Comparison of ENCODE assay signal across 9 cellular contexts in the genomic region with DNA sequence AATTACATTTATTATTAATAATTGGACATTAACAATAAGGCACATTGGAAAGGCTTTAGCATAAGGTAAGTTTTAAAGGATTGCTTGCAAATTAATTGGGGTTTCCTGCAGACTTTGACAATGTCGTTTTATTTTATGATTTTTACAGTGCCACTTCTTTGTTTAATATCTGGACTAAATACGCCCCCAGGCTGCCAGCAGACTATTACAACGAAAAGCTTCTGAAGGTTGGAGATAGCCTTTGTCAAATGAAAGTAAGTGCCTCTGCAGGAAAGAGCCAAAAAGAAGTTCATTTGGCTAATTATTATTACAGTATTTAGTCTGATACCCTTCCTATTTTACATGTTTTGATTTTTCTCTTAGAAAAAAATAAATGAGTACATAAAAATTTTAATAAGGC. TPM values are rescaled to one million over a fixed set of nuclear protein-coding genes. Genes with fewer than 3 reads are reported as not detected.
DNase-seq lines count a peak whose midpoint lies in the region; ATAC-seq and TF ChIP-seq lines count a peak whose summit lies in the region.
"Had no signal": no experiment of that assay in that cellular context is flagged by ENCODE, and none has a peak within 500 bp of the region (broad histone marks: within the 10 kb centered on the region; RNA-seq: fewer than 3 reads in every experiment).

No MANE protein-coding gene starts in this region.

- H3K4me1 ChIP-seq in ACC112 (ENCODE audit: control insufficient read depth, insufficient read depth, low read length, unreplicated experiment) (peaks cover 28% of the 10 kb centered on the region), tibial nerve (peaks cover 0 to 15% (median 4%) of the 10 kb centered on the region in 4 donors)

- no peaks in the 10 kb centered on the region for H3K9me3 ChIP-seq in tibial nerve

- WGBS in tibial nerve, 2 donors = 30 to 34% methylated on average over 3 of the region's 3 CpGs

- ATAC-seq in GM19455 (IDR thresholded peaks at IDR 0.05; ENCODE audit: unreplicated experiment) (peak; percentile 5), SK-N-SH treated with all-trans-retinoic acid at 6 μM for 48 hours (peak; percentile 81), GM18511 (IDR thresholded peaks at IDR 0.05; ENCODE audit: unreplicated experiment) (no peak)

- no peak overlapping the region for H2AFZ ChIP-seq in ACC112 (ENCODE audit: low read length, unreplicated experiment)

- H3K36me3 ChIP-seq in ACC112 (ENCODE audit: insufficient read depth, low read length) (no peaks in the 10 kb centered on the region), tibial nerve (no peaks in the 10 kb centered on the region)

- TF ChIP-seq CTCF in fibroblast of mammary gland (conservative IDR thresholded peaks at IDR 0.05; ENCODE audit: control insufficient read depth, insufficient read depth, low read depth, low read length) = peak; percentile 38
- no peak for TF ChIP-seq CTCF in tibial nerve (IDR thresholded peaks at IDR 0.05)

- H3K79me2 ChIP-seq in ACC112 (ENCODE audit: control insufficient read depth, insufficient read depth, low read length, unreplicated experiment) = no peaks in the 10 kb centered on the region

- no peak for TF ChIP-seq POLR2A in tibial nerve (IDR thresholded peaks at IDR 0.05)

- no peak for TF ChIP-seq EP300 in tibial nerve (IDR thresholded peaks at IDR 0.05)

- 0 out of 2 replicates have a peak overlapping the region, but pooled peaks have one; percentile 6 for H3K4me3 ChIP-seq in ACC112 (ENCODE audit: low read depth, low read length)
- no peak overlapping the region for H3K4me3 ChIP-seq in fibroblast of mammary gland (ENCODE audit: control insufficient read depth, low read depth, low read length)
- H3K4me3 ChIP-seq in tibial nerve = no peak overlapping the region

- H3K27me3 ChIP-seq in ACC112 (ENCODE audit: insufficient read depth, low read length) (no peaks in the 10 kb centered on the region), tibial nerve (no peaks in the 10 kb centered on the region)

- DNase-seq in fibroblast of mammary gland (ENCODE audit: low read depth) (peak; percentile 53), NCI-H187 (lab: John Stamatoyannopoulos, UW) (no peak), tibial nerve (ENCODE audit: low spot score in 2 of 2) (no peak)
- DNase-seq in activated effector memory CD4-positive, alpha-beta T cell treated with Interleukin-2 at 50 U/mL for 16 hours = no peak
- DNase-seq: SHP77 treated with DMSO at 0.1 percent for 48 hours had no signal

- H3K27ac ChIP-seq in ACC112 (ENCODE audit: low read depth, low read length) (peak overlapping the region; percentile 90), tibial nerve (peak overlapping the region in 1 of 4 donors; percentile 23)

TF ChIP-seq in SK-N-SH treated with all-trans-retinoic acid at 6 μM for 48 hours, 23 proteins besides CTCF, POLR2A, EP300 and RAD21:
- TF ChIP-seq PATZ1 (CRISPR knock-in tag; IDR thresholded peaks at IDR 0.05; ENCODE audit: borderline replicate concordance) = no peak
- TF ChIP-seq PPARA (CRISPR knock-in tag; IDR thresholded peaks at IDR 0.05; ENCODE audit: borderline replicate concordance) = no peak
- TF ChIP-seq TSHZ2 (CRISPR knock-in tag; IDR thresholded peaks at IDR 0.05) = no peak
- no peak for TF ChIP-seq ZC3H10 (CRISPR knock-in tag; IDR thresholded peaks at IDR 0.05)
- no peak for TF ChIP-seq TCF4 (CRISPR knock-in tag; IDR thresholded peaks at IDR 0.05; ENCODE audit: borderline replicate concordance)
- no peak for TF ChIP-seq ZFP30 (CRISPR knock-in tag; IDR thresholded peaks at IDR 0.05)
- no peak for TF ChIP-seq ARNTL (CRISPR knock-in tag; IDR thresholded peaks at IDR 0.05; ENCODE audit: borderline replicate concordance, low read depth)

RNA-seq across cellular contexts. Expression of gene CFAP54, which starts 11.3 kb away (rescaled TPM):
- total RNA-seq in tibial nerve = 1 to 10 TPM in 3 of 4 donors, under 1 TPM in 1; 0.87 to 6.7 (median 2.1) TPM
